In the genomic region with DNA sequence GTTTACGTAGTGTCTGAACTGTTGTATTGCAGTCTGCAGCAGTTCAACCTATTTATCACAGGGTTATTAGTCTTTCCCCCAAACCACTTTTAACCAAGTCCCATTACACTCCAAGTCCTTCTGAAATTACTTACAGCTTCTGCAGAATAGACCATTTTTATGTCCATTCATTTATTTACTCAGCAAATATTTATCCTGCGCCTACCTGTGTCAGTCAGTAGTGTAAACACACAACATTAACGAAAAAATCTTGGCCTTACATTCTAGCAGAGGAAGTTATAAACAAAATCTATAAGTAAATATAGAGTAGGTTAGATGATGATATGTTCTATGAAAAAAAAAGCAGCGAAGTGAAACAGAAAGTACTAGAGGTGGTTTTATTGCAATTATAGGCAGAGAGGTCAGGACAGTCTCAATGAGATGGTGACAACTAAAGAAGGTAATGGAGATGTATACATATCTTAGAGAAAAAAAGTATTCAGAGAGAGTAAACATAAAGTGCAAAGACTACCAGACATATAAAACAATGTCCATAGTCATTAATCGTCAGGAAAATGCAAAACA, we compare ENCODE assay signal across 14 cellular contexts.
"Had no signal": no experiment of that assay in that cellular context is flagged by ENCODE, and none has a peak within 500 bp of the region (broad histone marks: within the 10 kb centered on the region; RNA-seq: fewer than 3 reads in every experiment).

No MANE protein-coding gene starts in this region.

- H3K4me1 ChIP-seq: adrenal gland, gastrocnemius medialis, heart right ventricle, parathyroid adenoma, vagina had no signal

- H3K9me3 ChIP-seq: adrenal gland, gastrocnemius medialis, heart right ventricle, vagina had no signal

- DNase-seq: activated CD4-positive, alpha-beta T cell treated with anti-CD3 and anti-CD28 coated beads, Interleukin-2, amount 50 U/mL, for 1 hour; activated naive CD4-positive, alpha-beta T cell treated with anti-CD3 and anti-CD28 coated beads, Interleukin-2, amount 50 U/mL, for 16 hours; adrenal gland; central memory CD4-positive, alpha-beta T cell; cortex of kidney; effector memory CD4-positive, alpha-beta T cell; gastrocnemius medialis; heart right ventricle; kidney; naive B cell; retina; stimulated activated CD4-positive, alpha-beta T cell treated with anti-CD3 and anti-CD28 coated beads, Interleukin-4, amount 100 ng/mL, for 4 hours had no signal

- H3K36me3 ChIP-seq: adrenal gland, gastrocnemius medialis, heart right ventricle, vagina had no signal

- H3K9ac ChIP-seq: parathyroid adenoma had no signal

- H3K4me3 ChIP-seq: adrenal gland, gastrocnemius medialis, heart right ventricle, vagina had no signal

- H3K27me3 ChIP-seq: adrenal gland, gastrocnemius medialis, heart right ventricle, vagina had no signal
